Comparison of ENCODE assay signal across 28 cellular contexts in the genomic region with DNA sequence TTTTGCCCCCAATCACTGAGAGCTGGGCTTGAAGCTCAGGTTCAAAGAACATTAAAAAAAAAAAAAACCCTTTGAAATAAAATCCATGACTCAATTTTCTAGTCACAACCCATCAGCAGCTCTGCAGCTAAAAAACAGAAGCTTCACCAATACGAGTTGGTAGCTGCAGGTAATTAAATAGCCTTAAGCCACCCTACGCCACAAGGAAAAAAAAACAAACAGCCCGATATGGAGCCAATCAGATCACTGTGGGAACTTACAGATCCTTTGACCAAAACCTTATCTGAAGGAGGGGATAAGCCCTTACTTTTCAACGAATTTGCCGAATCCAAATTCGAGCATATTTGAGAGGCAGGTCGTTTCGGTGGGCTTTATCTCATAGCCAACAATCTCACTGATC.
"Had no signal": no experiment of that assay in that cellular context is flagged by ENCODE, and none has a peak within 500 bp of the region (broad histone marks: within the 10 kb centered on the region; RNA-seq: fewer than 3 reads in every experiment).

No MANE protein-coding gene starts in this region.

- H3K9me3 Mint-ChIP-seq: activated CD4-positive, alpha-beta memory T cell treated with anti-CD3 and anti-CD28 coated beads for 36 hours; activated CD4-positive, alpha-beta T cell treated with anti-CD3 and anti-CD28 coated beads, Interleukin-2, amount 10 ng/mL, durations not matched to agents 24 days and 14 days; activated naive CD4-positive, alpha-beta T cell treated with anti-CD3 and anti-CD28 coated beads for 36 hours; activated naive CD4-positive, alpha-beta T cell treated with anti-CD3 and anti-CD28 coated beads, Interleukin-2, amount 50 U/mL, for 24 hours; activated naive CD8-positive, alpha-beta T cell treated with anti-CD3 and anti-CD28 coated beads, Interleukin-2, amount 10 ng/mL, durations not matched to agents 7 days and 5 days; activated T-helper 1 cell treated with anti-CD3 and anti-CD28 coated beads, Interleukin-12 subunit alpha, Interleukin-12 subunit beta, Interleukin-2, Interleukin-4 antibody, amounts not matched to agents 30 ng/mL and 10 ng/mL and 1 ng/mL, durations not matched to agents 14 hours and 24 hours and 36 hours; activated T-helper 2 cell treated with anti-CD3 and anti-CD28 coated beads, Interferon-gamma antibody, Interleukin-2, Interleukin-4, amounts not matched to agents 10 μg/mL and 5 μg/mL and 100 μg/mL, durations not matched to agents 14 hours and 24 hours and 36 hours; brain had no signal

- H3K9me3 ChIP-seq: ascending aorta, breast epithelium, colonic mucosa, heart left ventricle had no signal

- H3K27me3 Mint-ChIP-seq: activated CD4-positive, alpha-beta memory T cell treated with anti-CD3 and anti-CD28 coated beads for 36 hours; activated CD4-positive, alpha-beta T cell treated with anti-CD3 and anti-CD28 coated beads for 36 hours; activated CD4-positive, alpha-beta T cell treated with anti-CD3 and anti-CD28 coated beads, Interleukin-2, amount 10 ng/mL, durations not matched to agents 24 days and 14 days; activated CD8-positive, alpha-beta memory T cell treated with anti-CD3 and anti-CD28 coated beads, Interleukin-2, amount 10 ng/mL, durations not matched to agents 7 days and 5 days; activated naive CD4-positive, alpha-beta T cell treated with anti-CD3 and anti-CD28 coated beads, Interleukin-2, amount 50 U/mL, for 24 hours had no signal

- H3K27me3 ChIP-seq: ascending aorta, breast epithelium, cardiac muscle cell, colonic mucosa, heart left ventricle had no signal

- H3K27ac ChIP-seq: ascending aorta, breast epithelium, cardiac muscle cell, colonic mucosa, heart left ventricle had no signal

- H3K4me1 Mint-ChIP-seq: activated CD4-positive, alpha-beta T cell treated with anti-CD3 and anti-CD28 coated beads for 36 hours; activated CD4-positive, alpha-beta T cell treated with anti-CD3 and anti-CD28 coated beads, Interleukin-2, amount 10 ng/mL, durations not matched to agents 24 days and 14 days; activated naive CD4-positive, alpha-beta T cell treated with anti-CD3 and anti-CD28 coated beads, Interleukin-2, amount 50 U/mL, for 24 hours; brain had no signal

- DNase-seq: activated CD4-positive, alpha-beta memory T cell treated with anti-CD3 and anti-CD28 coated beads for 36 hours; activated CD4-positive, alpha-beta T cell treated with anti-CD3 and anti-CD28 coated beads for 36 hours; activated CD4-positive, alpha-beta T cell treated with anti-CD3 and anti-CD28 coated beads, Interleukin-2, amount 10 ng/mL, durations not matched to agents 24 days and 14 days; activated CD4-positive, CD25-positive, alpha-beta regulatory T cell; activated CD4-positive, CD25-positive, alpha-beta regulatory T cell treated with anti-CD3 and anti-CD28 coated beads, Interleukin-2, amount 50 U/mL, for 72 hours; activated CD8-positive, alpha-beta memory T cell treated with anti-CD3 and anti-CD28 coated beads, Interleukin-2, amount 10 ng/mL, durations not matched to agents 7 days and 5 days; activated CD8-positive, alpha-beta memory T cell treated with anti-CD3 and anti-CD28 coated beads, Interleukin-2, amount 50 U/mL, for 4 hours; activated CD8-positive, alpha-beta T cell treated with anti-CD3 and anti-CD28 coated beads, Interleukin-2, amount 10 ng/mL, durations not matched to agents 7 days and 5 days; activated effector memory CD4-positive, alpha-beta T cell treated with anti-CD3 and anti-CD28 coated beads, Interleukin-2, amount 50 U/mL, for 16 hours; activated naive CD4-positive, alpha-beta T cell treated with anti-CD3 and anti-CD28 coated beads for 36 hours; activated naive CD8-positive, alpha-beta T cell treated with anti-CD3 and anti-CD28 coated beads, Interleukin-2, amount 10 ng/mL, durations not matched to agents 7 days and 5 days; activated T-cell treated with anti-CD3 and anti-CD28 coated beads, Interleukin-2, amount 50 U/mL, for 1 hour; activated T-cell treated with anti-CD3 and anti-CD28 coated beads, Interleukin-2, amount 50 U/mL, for 48 hours; central memory CD4-positive, alpha-beta T cell; cerebellar nuclear complex; colonic mucosa; effector CD8-positive, alpha-beta T cell; foreskin fibroblast; heart left ventricle; T-helper 2 cell had no signal

- H3K36me3 Mint-ChIP-seq: activated CD4-positive, alpha-beta memory T cell treated with anti-CD3 and anti-CD28 coated beads for 36 hours; activated CD8-positive, alpha-beta memory T cell treated with anti-CD3 and anti-CD28 coated beads, Interleukin-2, amount 10 ng/mL, durations not matched to agents 7 days and 5 days; activated naive CD4-positive, alpha-beta T cell treated with anti-CD3 and anti-CD28 coated beads, Interleukin-2, amount 50 U/mL, for 24 hours; activated naive CD8-positive, alpha-beta T cell treated with anti-CD3 and anti-CD28 coated beads, Interleukin-2, amount 10 ng/mL, durations not matched to agents 7 days and 5 days; brain had no signal

- H3K4me3 ChIP-seq: ascending aorta, breast epithelium, cardiac muscle cell, colonic mucosa, heart left ventricle had no signal

- H3K4me3 Mint-ChIP-seq: activated CD4-positive, alpha-beta memory T cell treated with anti-CD3 and anti-CD28 coated beads for 36 hours; activated CD4-positive, alpha-beta T cell treated with anti-CD3 and anti-CD28 coated beads for 36 hours; activated CD4-positive, alpha-beta T cell treated with anti-CD3 and anti-CD28 coated beads, Interleukin-2, amount 10 ng/mL, durations not matched to agents 24 days and 14 days; activated CD8-positive, alpha-beta memory T cell treated with anti-CD3 and anti-CD28 coated beads, Interleukin-2, amount 10 ng/mL, durations not matched to agents 7 days and 5 days; activated CD8-positive, alpha-beta T cell treated with anti-CD3 and anti-CD28 coated beads, Interleukin-2, amount 10 ng/mL, durations not matched to agents 7 days and 5 days; activated naive CD4-positive, alpha-beta T cell treated with anti-CD3 and anti-CD28 coated beads for 36 hours; activated naive CD4-positive, alpha-beta T cell treated with anti-CD3 and anti-CD28 coated beads, Interleukin-2, amount 50 U/mL, for 24 hours; activated naive CD8-positive, alpha-beta T cell treated with anti-CD3 and anti-CD28 coated beads, Interleukin-2, amount 10 ng/mL, durations not matched to agents 7 days and 5 days; activated T-helper 1 cell treated with anti-CD3 and anti-CD28 coated beads, Interleukin-12 subunit alpha, Interleukin-12 subunit beta, Interleukin-2, Interleukin-4 antibody, amounts not matched to agents 30 ng/mL and 10 ng/mL and 1 ng/mL, durations not matched to agents 14 hours and 24 hours and 36 hours; brain had no signal

- H3K4me1 ChIP-seq: ascending aorta, breast epithelium, colonic mucosa had no signal

- ATAC-seq: activated CD4-positive, alpha-beta T cell treated with anti-CD3 and anti-CD28 coated beads for 36 hours; activated CD8-positive, alpha-beta memory T cell treated with anti-CD3 and anti-CD28 coated beads, Interleukin-2, amount 10 ng/mL, durations not matched to agents 7 days and 5 days; activated CD8-positive, alpha-beta T cell treated with anti-CD3 and anti-CD28 coated beads, Interleukin-2, amount 10 ng/mL, durations not matched to agents 7 days and 5 days; esophagus mucosa; heart left ventricle had no signal

- H3K27ac Mint-ChIP-seq: activated CD4-positive, alpha-beta memory T cell treated with anti-CD3 and anti-CD28 coated beads for 36 hours; activated CD4-positive, alpha-beta T cell treated with anti-CD3 and anti-CD28 coated beads for 36 hours; activated CD4-positive, alpha-beta T cell treated with anti-CD3 and anti-CD28 coated beads, Interleukin-2, amount 10 ng/mL, durations not matched to agents 24 days and 14 days; activated CD8-positive, alpha-beta memory T cell treated with anti-CD3 and anti-CD28 coated beads, Interleukin-2, amount 10 ng/mL, durations not matched to agents 7 days and 5 days; activated CD8-positive, alpha-beta T cell treated with anti-CD3 and anti-CD28 coated beads, Interleukin-2, amount 10 ng/mL, durations not matched to agents 7 days and 5 days; activated naive CD4-positive, alpha-beta T cell treated with anti-CD3 and anti-CD28 coated beads for 36 hours; activated naive CD4-positive, alpha-beta T cell treated with anti-CD3 and anti-CD28 coated beads, Interleukin-2, amount 50 U/mL, for 24 hours; activated naive CD8-positive, alpha-beta T cell treated with anti-CD3 and anti-CD28 coated beads, Interleukin-2, amount 10 ng/mL, durations not matched to agents 7 days and 5 days; activated T-helper 1 cell treated with anti-CD3 and anti-CD28 coated beads, Interleukin-12 subunit alpha, Interleukin-12 subunit beta, Interleukin-2, Interleukin-4 antibody, amounts not matched to agents 30 ng/mL and 10 ng/mL and 1 ng/mL, durations not matched to agents 14 hours and 24 hours and 36 hours; activated T-helper 2 cell treated with anti-CD3 and anti-CD28 coated beads, Interferon-gamma antibody, Interleukin-2, Interleukin-4, amounts not matched to agents 10 μg/mL and 5 μg/mL and 100 μg/mL, durations not matched to agents 14 hours and 24 hours and 36 hours; brain had no signal

- H3K36me3 ChIP-seq: ascending aorta, breast epithelium, cardiac muscle cell, colonic mucosa, heart left ventricle had no signal
